Comparison of ENCODE assay signal across 8 cellular contexts in the genomic region with DNA sequence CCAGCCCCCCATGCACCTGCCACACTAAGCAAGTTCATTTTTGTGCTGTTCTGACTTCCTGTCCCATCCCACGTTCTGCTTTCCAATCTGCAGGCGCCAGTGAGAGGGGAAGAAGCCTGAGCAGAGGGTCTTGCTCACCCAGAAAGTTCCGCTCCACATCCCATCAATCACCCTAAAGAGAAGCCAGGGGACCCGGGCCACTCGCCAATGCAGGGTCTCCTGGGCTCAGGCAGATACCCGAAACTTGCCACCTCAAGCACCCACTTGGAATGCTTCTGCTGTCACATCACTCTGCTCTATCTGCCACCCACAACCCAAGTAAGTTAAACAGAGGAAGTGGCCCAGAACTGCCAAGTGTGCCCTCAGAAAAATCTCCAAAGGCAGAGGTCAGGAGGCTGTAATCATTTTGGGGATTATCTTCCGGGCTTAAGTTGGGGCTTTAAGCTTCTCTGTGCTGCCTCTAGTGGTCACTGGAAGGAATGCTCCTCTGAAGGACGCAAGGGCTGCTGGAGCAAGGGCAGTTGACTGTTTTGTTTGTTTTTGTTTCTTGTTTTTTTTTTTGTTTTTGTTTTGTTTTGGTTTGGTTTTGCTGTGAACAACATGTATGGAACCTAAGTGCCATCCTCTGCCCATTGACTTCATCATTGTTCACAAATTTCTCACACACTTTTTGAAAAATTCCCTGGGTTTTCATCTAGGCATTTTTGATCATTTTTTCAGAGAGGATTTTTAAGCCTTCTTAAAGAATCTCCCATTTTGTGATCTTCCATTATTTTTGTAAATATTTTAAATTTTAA. TPM values are rescaled to one million over a fixed set of nuclear protein-coding genes. Genes with fewer than 3 reads are reported as not detected.
DNase-seq lines count a peak whose midpoint lies in the region; ATAC-seq and TF ChIP-seq lines count a peak whose summit lies in the region.

No MANE protein-coding gene starts in this region.

- peak overlapping the region; percentile 74 to 80 (median 76) for H3K27ac ChIP-seq in transverse colon

- TF ChIP-seq CTCF in BE2C (IDR thresholded peaks at IDR 0.05; ENCODE audit: low read depth, low read length) = peak; percentile 94
- TF ChIP-seq CTCF in GM12874 (IDR thresholded peaks at IDR 0.05; ENCODE audit: insufficient read depth, low read depth, low read length) = peak; percentile 92
- peak; percentile 93 for TF ChIP-seq CTCF in kidney epithelial cell (IDR thresholded peaks at IDR 0.05; ENCODE audit: insufficient read depth, low read length, poor library complexity, severe bottlenecking)
- TF ChIP-seq CTCF in transverse colon (IDR thresholded peaks at IDR 0.05) = peak; percentile 73 to 80 (median 78)

- H3K9me3 ChIP-seq in BE2C = no peaks in the 10 kb centered on the region
- H3K9me3 ChIP-seq in transverse colon = no peaks in the 10 kb centered on the region

- 0 to 70% methylated on average over 2 to 8 of the region's 8 CpGs for WGBS in transverse colon (ENCODE audit: low coverage in 1 of 2), 2 donors

- H3K4me1 ChIP-seq in BE2C (no peaks in the 10 kb centered on the region), transverse colon (peaks cover 4 to 44% (median 27%) of the 10 kb centered on the region in 4 donors)

- H3K27me3 ChIP-seq in BE2C (no peaks in the 10 kb centered on the region), kidney epithelial cell (ENCODE audit: control insufficient read depth, insufficient read depth, low read length) (no peaks in the 10 kb centered on the region), transverse colon (no peaks in the 10 kb centered on the region)

- intact Hi-C loops in transverse colon (cut with DNase I; ENCODE audit: low total_unique reads) = no loop called here

- H3K36me3 ChIP-seq in BE2C = no peaks in the 10 kb centered on the region
- no peaks in the 10 kb centered on the region for H3K36me3 ChIP-seq in kidney epithelial cell (ENCODE audit: control insufficient read depth, insufficient read depth, low read length)
- H3K36me3 ChIP-seq in transverse colon = no peaks in the 10 kb centered on the region

- peak; percentile 77 for ATAC-seq in HG02759 (IDR thresholded peaks at IDR 0.05; ENCODE audit: unreplicated experiment)

- in situ Hi-C loops in transverse colon (cut with MboI; ENCODE audit: low pct_ligation_motif_present in 1 of 4, low pct_unique_long_range_greater_than_20kb in 1 of 4, low sequenced_read_pairs in 3 of 4) = no loop called here

- TF ChIP-seq POLR2A in transverse colon (IDR thresholded peaks at IDR 0.05) = no peak

- H3K4me3 ChIP-seq in BE2C (ENCODE audit: low read depth, low read length) (no peak overlapping the region), kidney epithelial cell (ENCODE audit: low read depth, low read length) (no peak overlapping the region), transverse colon (no peak overlapping the region)

- TF ChIP-seq EP300 in transverse colon (IDR thresholded peaks at IDR 0.05; ENCODE audit: low read depth) = no peak

- DNase-seq in BE2C (peak; percentile 32), NCI-H460 (ENCODE audit: extremely low read depth, low read depth) (peak; percentile 50), astrocyte of the hippocampus (ENCODE audit: low read depth, low spot score) (peak; percentile 48), kidney epithelial cell (ENCODE audit: low read depth) (no peak), transverse colon (peak; percentile 53), cerebellum (ENCODE audit: low spot score) (no peak)

RNA-seq across cellular contexts. Expression of gene PRR15, which starts 25.5 kb away (rescaled TPM):
- not detected for polyA plus RNA-seq in BE2C (2012; ENCODE audit: insufficient read depth, insufficient read length, low read depth)
- total RNA-seq in NCI-H460 (2014; rRNA removed; shearing (Covaris generic)) = not detected in 2 replicates
- polyA plus RNA-seq in NCI-H460 (2014; cell fraction: nucleus; rRNA removed) = 0.07 TPM in 1 of 2 replicates, not detected in the other
- total RNA-seq in kidney epithelial cell = 16.2 and 21.4 TPM in 2 replicates
- total RNA-seq in transverse colon = 100 to 1,000 TPM in 3 of 4 donors, 10 to 100 TPM in 1; 53.3 to 443 (median 294) TPM
- total RNA-seq in cerebellum = not detected

Comparison
In these comparisons a context has a peak if more than half of its experiments do, and no peak if none do; other contexts are left out.
1. DNase-seq: peak in BE2C (single experiment), NCI-H460 (single experiment), astrocyte of the hippocampus (single experiment) and transverse colon (single experiment); none in kidney epithelial cell (single experiment) and cerebellum (single experiment).
2. RNA of gene PRR15, which starts 25.5 kb away (total RNA-seq): 53.3 to 443 TPM in transverse colon and 16.2 to 21.4 TPM in kidney epithelial cell; not detected in NCI-H460 and not detected in cerebellum (single experiment); every median in the first group is over 10 times any median in the second.
3. Peak in every context shown above with its lines, with median percentiles within 50 percentile points of each other: CTCF ChIP-seq.